Comparison of ENCODE assay signal across 12 cellular contexts in the genomic region with DNA sequence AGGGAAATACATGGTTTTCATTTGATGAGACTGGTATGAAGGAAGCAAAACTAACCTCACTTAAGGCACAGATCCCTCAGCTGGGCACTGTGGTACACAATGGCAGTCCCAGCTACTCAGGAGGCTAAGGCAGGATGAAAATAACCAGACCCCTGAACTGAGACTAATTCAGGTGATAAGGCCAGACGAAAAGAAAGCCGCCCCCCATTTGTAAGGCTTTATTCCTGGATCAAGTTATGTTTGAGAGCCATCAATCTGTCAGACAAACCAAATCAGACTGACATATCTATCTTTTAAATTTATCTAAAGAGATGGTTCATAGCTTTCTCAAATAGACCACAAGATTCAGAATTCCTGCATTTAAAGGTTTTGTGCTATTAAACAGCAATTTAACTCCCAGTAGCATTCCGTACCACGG. TPM values are rescaled to one million over a fixed set of nuclear protein-coding genes. Genes with fewer than 3 reads are reported as not detected.
A peak's percentile ranks its signal among the peaks of the same experiment; 100 is the strongest.
DNase-seq lines count a peak whose midpoint lies in the region; ATAC-seq, FAIRE-seq and TF ChIP-seq lines count a peak whose summit lies in the region.
"Had no signal": no experiment of that assay in that cellular context is flagged by ENCODE, and none has a peak within 500 bp of the region (broad histone marks: within the 10 kb centered on the region; RNA-seq: fewer than 3 reads in every experiment).

No MANE protein-coding gene starts in this region.

- intact Hi-C loops in HepG2 (cut with micrococcal nuclease; ENCODE audit: unreplicated experiment) (loop anchor here (10.0 kb wide), 1 partner anchor 88 kb away; no protein-coding TSS in a partner anchor), right lobe of liver (cut with DNase I) (no loop called here), testis (cut with DNase I; ENCODE audit: low total_unique reads) (no loop called here), upper lobe of right lung (cut with DNase I) (no loop called here)

- H3K4me3 ChIP-seq in HepG2 (replicated peaks in 1 of 3; ENCODE audit: insufficient read depth in 1 of 3, low read depth in 2 of 3, low read length in 3 of 3) (peak overlapping the region in 1 of 3 experiments; percentile 5; a peak in 2 of 6 replicates), right lobe of liver (no peak overlapping the region), testis (no peak overlapping the region), upper lobe of right lung (no peak overlapping the region)
- H3K4me3 ChIP-seq: uterus had no signal

- TF ChIP-seq POLR2A in HepG2 (IDR thresholded peaks at IDR 0.05; ENCODE audit: insufficient read depth in 1 of 2, low read depth in 2 of 2, low read length in 2 of 2) (no peak), right lobe of liver (IDR thresholded peaks at IDR 0.05) (no peak), testis (IDR thresholded peaks at IDR 0.05) (no peak)

- no peak for TF ChIP-seq RAD21 in HepG2 (CRISPR knock-in tag; IDR thresholded peaks at IDR 0.05)

- no peak overlapping the region for H3K9ac ChIP-seq in HepG2 (ENCODE audit: insufficient read depth, low read depth, low read length)

- TF ChIP-seq EP300 in HepG2 (IDR thresholded peaks at IDR 0.05; ENCODE audit: low read depth in 2 of 2, low read length in 2 of 2) (no peak), HepG2 (CRISPR knock-in tag; IDR thresholded peaks at IDR 0.05; ENCODE audit: borderline replicate concordance) (no peak)

- H3K36me3 Mint-ChIP-seq in WTC11, result peaks cover 77% of the 10 kb centered on the region
- no peaks in the 10 kb centered on the region for H3K36me3 Mint-ChIP-seq in glutamatergic neuron (ENCODE audit: unreplicated experiment)

- no peaks in the 10 kb centered on the region for H3K9me3 Mint-ChIP-seq in WTC11
- peaks cover 19% of the 10 kb centered on the region for H3K9me3 Mint-ChIP-seq in glutamatergic neuron (ENCODE audit: unreplicated experiment)

- BruUV-seq in HepG2 (replicated peaks; lab: Mats Ljungman, UMichigan), result no TSS peak

- no peak for FAIRE-seq in HepG2 (lab: Jason Lieb, UNC)
- FAIRE-seq: HTR-8/SVneo had no signal

- POLR2A ChIA-PET in HepG2 (lab: Yijun Ruan, JAX), result no interaction called here
- POLR2A ChIA-PET in WTC11 (lab: Charles Lee), result no interaction called here

- H3K4me1 Mint-ChIP-seq in WTC11 (peaks cover 39% of the 10 kb centered on the region), glutamatergic neuron (ENCODE audit: low read depth, unreplicated experiment) (peaks cover 12% of the 10 kb centered on the region)

- H3K27me3 Mint-ChIP-seq in WTC11 (ENCODE audit: low read depth) (no peaks in the 10 kb centered on the region), glutamatergic neuron (ENCODE audit: unreplicated experiment) (peaks cover 11% of the 10 kb centered on the region)

- TF ChIP-seq CTCF in HepG2 (CRISPR knock-in tag; IDR thresholded peaks at IDR 0.05) (no peak), right lobe of liver (IDR thresholded peaks at IDR 0.05) (no peak), WTC11 (IDR thresholded peaks at IDR 0.05) (no peak), glutamatergic neuron (IDR thresholded peaks at IDR 0.05; ENCODE audit: partially characterized antibody, unreplicated experiment) (no peak), testis (IDR thresholded peaks at IDR 0.05) (no peak), upper lobe of right lung (IDR thresholded peaks at IDR 0.05) (no peak)

- peak overlapping the region; percentile 86 for H3K4me2 ChIP-seq in HepG2 (ENCODE audit: low read depth, low read length)

- no peaks in the 10 kb centered on the region; a peak in 1 of 5 replicates for H3K27me3 ChIP-seq in HepG2 (ENCODE audit: control insufficient read depth in 1 of 2, insufficient read depth in 2 of 2, low read length in 2 of 2)
- no peaks in the 10 kb centered on the region for H3K27me3 ChIP-seq in right lobe of liver
- H3K27me3 ChIP-seq in testis, result no peaks in the 10 kb centered on the region
- no peaks in the 10 kb centered on the region for H3K27me3 ChIP-seq in upper lobe of right lung
- H3K27me3 ChIP-seq: uterus had no signal

- H4K20me1 ChIP-seq in HepG2 (ENCODE audit: insufficient read depth, low read length), result peaks cover 72% of the 10 kb centered on the region

- H3K36me3 ChIP-seq in HepG2 (replicated peaks in 1 of 2; ENCODE audit: control insufficient read depth in 1 of 2, insufficient read depth in 2 of 2, low read length in 2 of 2) (peaks cover 17 to 52% of the 10 kb centered on the region in 2 experiments), right lobe of liver (peaks cover 0 to 76% (median 40%) of the 10 kb centered on the region in 4 donors), testis (ENCODE audit: low read depth, missing control alignments) (no peaks in the 10 kb centered on the region), upper lobe of right lung (peaks cover 70% of the 10 kb centered on the region)
- H3K36me3 ChIP-seq: uterus had no signal

- H3K27ac ChIP-seq in HepG2 (ENCODE audit: extremely low read length, insufficient read depth, low read length) (no peak overlapping the region), right lobe of liver (no peak overlapping the region), testis (peak overlapping the region; percentile 5 to 9), upper lobe of right lung (no peak overlapping the region)

- peaks cover 70% of the 10 kb centered on the region for H3K79me2 ChIP-seq in HepG2 (ENCODE audit: insufficient read depth, low read length)

- H3K4me3 Mint-ChIP-seq in WTC11 (peak overlapping the region; percentile 100), glutamatergic neuron (ENCODE audit: unreplicated experiment) (peak overlapping the region; percentile 42)
- H3K4me3 Mint-ChIP-seq: CD14-positive monocyte had no signal

- CTCF ChIA-PET in HepG2 (lab: Yijun Ruan, JAX; ENCODE audit: low intra/inter-chr PET ratio, low total read pairs) (no interaction called here), WTC11 (lab: Charles Lee) (no interaction called here)

- 92% methylated on average over 4 of the region's 4 CpGs for WGBS in HepG2 (ENCODE audit: low lambda C conversion rate)
- WGBS in right lobe of liver (ENCODE audit: insufficient coverage, low coverage, low lambda C conversion rate, missing lambda C conversion rate), result 40% methylated on average over 4 of the region's 4 CpGs
- 63 to 69% methylated on average over 4 of the region's 4 CpGs for WGBS in testis, 2 donors

- no peak for DNase-seq in HepG2 (ENCODE audit: low spot score)
- DNase-seq in right lobe of liver, result no peak
- no peak for DNase-seq in WTC11 (ENCODE audit: low spot score)
- DNase-seq in glutamatergic neuron, result no peak
- no peak for DNase-seq in testis
- DNase-seq in upper lobe of right lung, result no peak
- no peak for DNase-seq in epidermal melanocyte (ENCODE audit: insufficient read length, low spot score)
- DNase-seq: NCI-H2081, uterus had no signal

- in situ Hi-C loops in HepG2 (cut with HindIII; ENCODE audit: extremely low pct_ligation_motif_present, low pct_unique_long_range_greater_than_20kb), result loop anchor here (25.0 kb wide), 1 partner anchor 435 kb away; no protein-coding TSS in a partner anchor

- H3K27ac Mint-ChIP-seq in WTC11 (peak overlapping the region; percentile 95), glutamatergic neuron (ENCODE audit: unreplicated experiment) (no peak overlapping the region)

- H3K4me1 ChIP-seq in HepG2 (ENCODE audit: insufficient read depth, low read length) (peaks cover 83% of the 10 kb centered on the region), right lobe of liver (peaks cover 0 to 77% (median 27%) of the 10 kb centered on the region in 4 donors), testis (peaks cover 26% of the 10 kb centered on the region), upper lobe of right lung (peaks cover 43% of the 10 kb centered on the region)

- ATAC-seq in HepG2, result no peak
- ATAC-seq in right lobe of liver, result no peak
- ATAC-seq in WTC11, result no peak
- no peak for ATAC-seq in upper lobe of right lung
- ATAC-seq in HG02759 (IDR thresholded peaks at IDR 0.05; ENCODE audit: unreplicated experiment), result no peak

- no peaks in the 10 kb centered on the region for H3K9me3 ChIP-seq in HepG2 (ENCODE audit: low read length)
- no peaks in the 10 kb centered on the region for H3K9me3 ChIP-seq in right lobe of liver
- no peaks in the 10 kb centered on the region for H3K9me3 ChIP-seq in testis
- H3K9me3 ChIP-seq in upper lobe of right lung, result no peaks in the 10 kb centered on the region
- H3K9me3 ChIP-seq: uterus had no signal

- no peak overlapping the region for H2AFZ ChIP-seq in HepG2 (ENCODE audit: low read length)

RNA-seq across cellular contexts. Expression of gene SRSF7, which starts 4.1 kb away (rescaled TPM):
- total RNA-seq in HepG2 (2016; rRNA removed; fragmentation: Illumina TruSeq; extraction: Trizol) (275 and 377 TPM in 2 replicates), right lobe of liver (10 to 100 TPM; 33.5 to 57.4 (median 44.4) TPM), WTC11 (2021) (299 to 349 TPM (median 342 TPM) in 3 replicates), glutamatergic neuron (ENCODE audit: unreplicated experiment) (155 TPM), testis (100 to 1,000 TPM; 104 to 114 TPM), upper lobe of right lung (112 TPM)
- 67.2 and 80.5 TPM in 2 replicates for total RNA-seq in HepG2 (2016; cell fraction: cytosol; rRNA removed; fragmentation: Illumina TruSeq; extraction: Trizol; ENCODE audit: low read depth)
- 285 and 392 TPM in 2 replicates for total RNA-seq in HepG2 (2016; cell fraction: insoluble cytoplasmic fraction; rRNA removed; fragmentation: Illumina TruSeq; extraction: Trizol)
- 77.6 and 84.5 TPM in 2 replicates for total RNA-seq in HepG2 (2016; cell fraction: membrane; rRNA removed; fragmentation: Illumina TruSeq; extraction: Trizol)
- 186 and 191 TPM in 2 replicates for total RNA-seq in HepG2 (2016; cell fraction: nucleus; rRNA removed; fragmentation: Illumina TruSeq; extraction: Trizol)
- polyA plus RNA-seq in HepG2 (2011; rRNA removed) (154 and 172 TPM in 2 replicates), testis (ENCODE audit: insufficient read depth, low read depth, low replicate concordance) (169 TPM)
- 76.4 and 98.0 TPM in 2 replicates for polyA plus RNA-seq in HepG2 (2011; cell fraction: cytosol; rRNA removed)
- polyA plus RNA-seq in HepG2 (2011; cell fraction: nucleus; rRNA removed), result 231 and 316 TPM in 2 replicates
- polyA plus RNA-seq in HepG2 (2012), result 106 and 123 TPM in 2 replicates
- 48.7 and 55.5 TPM in 2 replicates for polyA plus RNA-seq in HepG2 (2016; cell fraction: cytosol; fragmentation: Illumina TruSeq; extraction: Trizol; ENCODE audit: low read depth)
- 378 and 417 TPM in 2 replicates for polyA plus RNA-seq in HepG2 (2016; cell fraction: insoluble cytoplasmic fraction; fragmentation: Illumina TruSeq; extraction: Trizol; ENCODE audit: low read depth)
- polyA plus RNA-seq in HepG2 (2016; cell fraction: membrane; fragmentation: Illumina TruSeq; extraction: Trizol; ENCODE audit: low read depth), result 45.0 and 50.4 TPM in 2 replicates
- 359 and 362 TPM in 2 replicates for polyA plus RNA-seq in HepG2 (2016; cell fraction: nucleus; fragmentation: Illumina TruSeq; extraction: Trizol; ENCODE audit: insufficient read depth, low read depth)
- 67.1 and 233 TPM in 2 replicates for polyA minus RNA-seq in HepG2 (2011; rRNA and poly(A)+ RNA removed; ENCODE audit: low replicate concordance)
- 41.8 and 45.7 TPM in 2 replicates for polyA minus RNA-seq in HepG2 (2011; cell fraction: cytosol; rRNA and poly(A)+ RNA removed)
- 175 and 230 TPM in 2 replicates for polyA minus RNA-seq in HepG2 (2011; cell fraction: nucleus; rRNA and poly(A)+ RNA removed)

RNA-seq across cellular contexts. Expression of gene GEMIN6, which starts 31.0 kb away (rescaled TPM):
- total RNA-seq in HepG2 (2016; rRNA removed; fragmentation: Illumina TruSeq; extraction: Trizol) (43.2 and 62.7 TPM in 2 replicates), right lobe of liver (10 to 100 TPM in 1 of 6 experiments, 1 to 10 TPM in 5; 5.8 to 10.5 (median 7.3) TPM), WTC11 (2021) (19.3 to 21.3 TPM (median 21.2 TPM) in 3 replicates), glutamatergic neuron (ENCODE audit: unreplicated experiment) (9.1 TPM), testis (10 to 100 TPM; 11.6 to 16.4 TPM), upper lobe of right lung (10.6 TPM)
- total RNA-seq in HepG2 (2016; cell fraction: cytosol; rRNA removed; fragmentation: Illumina TruSeq; extraction: Trizol; ENCODE audit: low read depth), result 12.7 and 14.8 TPM in 2 replicates
- 46.9 and 68.8 TPM in 2 replicates for total RNA-seq in HepG2 (2016; cell fraction: insoluble cytoplasmic fraction; rRNA removed; fragmentation: Illumina TruSeq; extraction: Trizol)
- 27.5 and 31.0 TPM in 2 replicates for total RNA-seq in HepG2 (2016; cell fraction: membrane; rRNA removed; fragmentation: Illumina TruSeq; extraction: Trizol)
- 11.9 and 15.9 TPM in 2 replicates for total RNA-seq in HepG2 (2016; cell fraction: nucleus; rRNA removed; fragmentation: Illumina TruSeq; extraction: Trizol)
- polyA plus RNA-seq in HepG2 (2011; rRNA removed) (13.0 and 14.4 TPM in 2 replicates), testis (ENCODE audit: insufficient read depth, low read depth, low replicate concordance) (43.0 TPM)
- 7.9 and 12.4 TPM in 2 replicates for polyA plus RNA-seq in HepG2 (2011; cell fraction: cytosol; rRNA removed)
- polyA plus RNA-seq in HepG2 (2011; cell fraction: nucleus; rRNA removed), result 1.6 and 3.7 TPM in 2 replicates
- polyA plus RNA-seq in HepG2 (2012), result 15.2 and 30.2 TPM in 2 replicates
- 12.3 and 13.5 TPM in 2 replicates for polyA plus RNA-seq in HepG2 (2016; cell fraction: cytosol; fragmentation: Illumina TruSeq; extraction: Trizol; ENCODE audit: low read depth)
- polyA plus RNA-seq in HepG2 (2016; cell fraction: insoluble cytoplasmic fraction; fragmentation: Illumina TruSeq; extraction: Trizol; ENCODE audit: low read depth), result 58.6 and 61.6 TPM in 2 replicates
- 18.4 and 19.5 TPM in 2 replicates for polyA plus RNA-seq in HepG2 (2016; cell fraction: membrane; fragmentation: Illumina TruSeq; extraction: Trizol; ENCODE audit: low read depth)
- 23.2 and 25.7 TPM in 2 replicates for polyA plus RNA-seq in HepG2 (2016; cell fraction: nucleus; fragmentation: Illumina TruSeq; extraction: Trizol; ENCODE audit: insufficient read depth, low read depth)
- polyA minus RNA-seq in HepG2 (2011; rRNA and poly(A)+ RNA removed; ENCODE audit: low replicate concordance), result 2.1 and 7.0 TPM in 2 replicates
- polyA minus RNA-seq in HepG2 (2011; cell fraction: cytosol; rRNA and poly(A)+ RNA removed), result 6.2 and 8.2 TPM in 2 replicates
- 1.7 and 2.9 TPM in 2 replicates for polyA minus RNA-seq in HepG2 (2011; cell fraction: nucleus; rRNA and poly(A)+ RNA removed)

Comparison
In these comparisons a context has a peak if more than half of its experiments do, and no peak if none do; other contexts are left out.
1. H3K27ac ChIP-seq: peak in testis (2 of 2); none in HepG2 (single experiment), right lobe of liver (0 of 3) and upper lobe of right lung (single experiment).